In genomic region chr12:93166891-93167307, GRCh38 we compare ENCODE assay signal across 9 cellular contexts.
DNase-seq lines count a peak whose midpoint lies in the region; ATAC-seq and TF ChIP-seq lines count a peak whose summit lies in the region.
"Had no signal": no experiment of that assay in that cellular context is flagged by ENCODE, and none has a peak within 500 bp of the region (broad histone marks: within the 10 kb centered on the region; RNA-seq: fewer than 3 reads in every experiment).

No MANE protein-coding gene starts in this region.

- CTCF ChIA-PET in activated CD8-positive, alpha-beta T cell treated with anti-CD3 and anti-CD28 coated beads for 36 hours (lab: Charles Lee): interaction anchor here (1.1 kb wide), 1 partner anchor 253 kb away, joined by 3 read pairs; no protein-coding TSS in a partner anchor

- POLR2A ChIA-PET in activated CD8-positive, alpha-beta T cell treated with anti-CD3 and anti-CD28 coated beads for 36 hours (lab: Charles Lee): interaction anchor here (0.6 kb wide), 1 partner anchor 84 kb away, joined by 3 read pairs; no protein-coding TSS in a partner anchor

- no peaks in the 10 kb centered on the region for H3K9me3 ChIP-seq in mucosa of descending colon

- H3K36me3 ChIP-seq in mucosa of descending colon (ENCODE audit: low read depth): no peaks in the 10 kb centered on the region

- no peak for TF ChIP-seq CTCF in mucosa of descending colon (IDR thresholded peaks at IDR 0.05)
- TF ChIP-seq CTCF in activated CD8-positive, alpha-beta T cell treated with anti-CD3 and anti-CD28 coated beads for 36 hours (IDR thresholded peaks at IDR 0.05): no peak

- no peak overlapping the region for H3K27ac Mint-ChIP-seq in activated CD8-positive, alpha-beta T cell treated with anti-CD3 and anti-CD28 coated beads for 36 hours
- H3K27ac Mint-ChIP-seq: activated CD8-positive, alpha-beta T cell treated with anti-CD3 and anti-CD28 coated beads, Interleukin-2, amount 10 ng/mL, durations not matched to agents 7 days and 5 days had no signal

- peaks cover 26% of the 10 kb centered on the region for H3K4me1 ChIP-seq in mucosa of descending colon (ENCODE audit: low read depth)

- peaks cover 11% of the 10 kb centered on the region for H3K4me1 Mint-ChIP-seq in activated CD8-positive, alpha-beta T cell treated with anti-CD3 and anti-CD28 coated beads for 36 hours (ENCODE audit: low read depth)

- peaks cover 8% of the 10 kb centered on the region for H3K27me3 Mint-ChIP-seq in activated CD8-positive, alpha-beta T cell treated with anti-CD3 and anti-CD28 coated beads for 36 hours

- intact Hi-C loops in mucosa of descending colon (cut with DNase I, micrococcal nuclease): no loop called here
- intact Hi-C loops in activated CD8-positive, alpha-beta T cell treated with anti-CD3 and anti-CD28 coated beads for 36 hours (cut with micrococcal nuclease): no loop called here

- H3K9me3 Mint-ChIP-seq in activated CD8-positive, alpha-beta T cell treated with anti-CD3 and anti-CD28 coated beads for 36 hours: no peaks in the 10 kb centered on the region

- DNase-seq in mucosa of descending colon (no peak), NCI-H2107 treated with DMSO at 0.1 percent for 48 hours (lab: John Stamatoyannopoulos, UW; ENCODE audit: unreplicated experiment) (no peak), SK-N-DZ (ENCODE audit: low spot score) (no peak), DMS79 treated with DMSO at 0.1 percent for 48 hours (lab: John Stamatoyannopoulos, UW) (no peak)
- no peak for DNase-seq in activated CD8-positive, alpha-beta T cell treated with anti-CD3 and anti-CD28 coated beads for 36 hours
- DNase-seq: activated CD8-positive, alpha-beta T cell treated with anti-CD3 and anti-CD28 coated beads, Interleukin-2, amount 10 ng/mL, durations not matched to agents 7 days and 5 days had no signal

- H3K4me3 Mint-ChIP-seq in activated CD8-positive, alpha-beta T cell treated with anti-CD3 and anti-CD28 coated beads for 36 hours: no peak overlapping the region
- H3K4me3 Mint-ChIP-seq: activated CD8-positive, alpha-beta T cell treated with anti-CD3 and anti-CD28 coated beads, Interleukin-2, amount 10 ng/mL, durations not matched to agents 7 days and 5 days had no signal

- H3K4me3 ChIP-seq in mucosa of descending colon: no peak overlapping the region

- no peaks in the 10 kb centered on the region for H3K36me3 Mint-ChIP-seq in activated CD8-positive, alpha-beta T cell treated with anti-CD3 and anti-CD28 coated beads for 36 hours (ENCODE audit: low read depth)

- ATAC-seq in GM18868 (IDR thresholded peaks at IDR 0.05; ENCODE audit: unreplicated experiment) (peak; percentile 75), GM21737 (IDR thresholded peaks at IDR 0.05; ENCODE audit: unreplicated experiment) (peak; percentile 76), HG03442 (IDR thresholded peaks at IDR 0.05; ENCODE audit: unreplicated experiment) (peak; percentile 73), mucosa of descending colon (peak; percentile 58)
- no peak for ATAC-seq in activated CD8-positive, alpha-beta T cell treated with anti-CD3 and anti-CD28 coated beads for 36 hours
- ATAC-seq: activated CD8-positive, alpha-beta T cell treated with anti-CD3 and anti-CD28 coated beads, Interleukin-2, amount 10 ng/mL, durations not matched to agents 7 days and 5 days had no signal
